8 cellular contexts compared by ENCODE assay signal in genomic region chr6:111480988-111481830, GRCh38. TPM values are rescaled to one million over a fixed set of nuclear protein-coding genes. Genes with fewer than 3 reads are reported as not detected.
DNase-seq lines count a peak whose midpoint lies in the region; ATAC-seq and TF ChIP-seq lines count a peak whose summit lies in the region.

No MANE protein-coding gene starts in this region.

- H3K4me1 ChIP-seq in right lobe of liver (peaks cover 0 to 24% (median 4%) of the 10 kb centered on the region in 4 donors), transverse colon (peaks cover 13 to 57% (median 46%) of the 10 kb centered on the region in 4 donors)

- H3K27ac ChIP-seq in KOPT-K1 (ENCODE audit: low read depth, low read length, poor library complexity, severe bottlenecking) (peak overlapping the region; percentile 87), right lobe of liver (peak overlapping the region; percentile 95 to 98 (median 96)), transverse colon (peak overlapping the region; percentile 98 to 100 (median 98))

- no peaks in the 10 kb centered on the region for H3K9me3 ChIP-seq in KOPT-K1 (ENCODE audit: insufficient read depth, low read length, poor library complexity, severe bottlenecking)
- H3K9me3 ChIP-seq in right lobe of liver = no peaks in the 10 kb centered on the region
- H3K9me3 ChIP-seq in transverse colon = no peaks in the 10 kb centered on the region

- 49% methylated on average over 6 of the region's 6 CpGs for WGBS in right lobe of liver (ENCODE audit: insufficient coverage, low coverage, low lambda C conversion rate, missing lambda C conversion rate)
- WGBS in transverse colon (ENCODE audit: low coverage in 1 of 2), 2 donors = 26 to 28% methylated on average over 2 to 6 of the region's 6 CpGs

- in situ Hi-C loops in Caki2 (cut with HindIII; ENCODE audit: low pct_unique_long_range_greater_than_20kb, low sequenced_read_pairs) (no loop called here), transverse colon (cut with MboI; ENCODE audit: low pct_ligation_motif_present in 1 of 4, low pct_unique_long_range_greater_than_20kb in 1 of 4, low sequenced_read_pairs in 3 of 4) (loop anchor here in 2 of 4 donors (25.0 kb wide), 2 partner anchors 106 to 219 kb away; a partner anchor contains a TSS)

- DNase-seq in Caki2 (ENCODE audit: low read depth) (peak; percentile 36), amniotic epithelial cell (ENCODE audit: low read depth) (peak; percentile 53), right lobe of liver (no peak), transverse colon (no peak), HuH-7.5 (ENCODE audit: low spot score) (no peak), islet precursor cell (no peak), NCI-H226 (no peak)

- intact Hi-C loops in right lobe of liver (cut with DNase I) (no loop called here), transverse colon (cut with DNase I; ENCODE audit: low total_unique reads) (loop anchor here (10.0 kb wide), 2 partner anchors 84 to 124 kb away; partner anchors contain the start of gene TRAF3IP2)

- no peak for TF ChIP-seq CTCF in right lobe of liver (IDR thresholded peaks at IDR 0.05)
- peak in 2 of 5 experiments; percentile 3 to 21 for TF ChIP-seq CTCF in transverse colon (IDR thresholded peaks at IDR 0.05)

- H3K4me3 ChIP-seq in right lobe of liver (peak overlapping the region; percentile 80 to 89 (median 82)), transverse colon (peak overlapping the region; percentile 81 to 94 (median 92))

- H3K27me3 ChIP-seq in right lobe of liver (no peaks in the 10 kb centered on the region), transverse colon (no peaks in the 10 kb centered on the region)

- H3K36me3 ChIP-seq in KOPT-K1 (ENCODE audit: insufficient read depth, low read length) (no peaks in the 10 kb centered on the region), right lobe of liver (no peaks in the 10 kb centered on the region), transverse colon (no peaks in the 10 kb centered on the region)

- no peak for TF ChIP-seq EP300 in transverse colon (IDR thresholded peaks at IDR 0.05; ENCODE audit: low read depth)

- TF ChIP-seq POLR2A in right lobe of liver (IDR thresholded peaks at IDR 0.05) (no peak), transverse colon (IDR thresholded peaks at IDR 0.05) (no peak)

- ATAC-seq in right lobe of liver = no peak

RNA-seq across cellular contexts. Expression of gene REV3L, which starts 1.8 kb away (rescaled TPM):
- 7.9 and 11.4 TPM in 2 replicates for total RNA-seq in Caki2 (2014; rRNA removed; shearing (Covaris generic); ENCODE audit: low replicate concordance)
- total RNA-seq in right lobe of liver (10 to 100 TPM in 4 of 6 experiments, 1 to 10 TPM in 2; 9.3 to 21.4 (median 12.5) TPM), transverse colon (100 to 1,000 TPM in 1 of 4 donors, 10 to 100 TPM in 3; 24.7 to 256 (median 34.7) TPM)

Comparison
In these comparisons a context has a peak if more than half of its experiments do, and no peak if none do; other contexts are left out.
1. DNase-seq: peak in Caki2 (single experiment) and amniotic epithelial cell (single experiment); none in right lobe of liver (0 of 3), transverse colon (single experiment), HuH-7.5 (single experiment), islet precursor cell (single experiment) and NCI-H226 (single experiment).
2. Peak in every context shown above with its lines, with median percentiles within 50 percentile points of each other: H3K27ac ChIP-seq.